ENCODE assay signal across 1 cellular context in the genomic region with DNA sequence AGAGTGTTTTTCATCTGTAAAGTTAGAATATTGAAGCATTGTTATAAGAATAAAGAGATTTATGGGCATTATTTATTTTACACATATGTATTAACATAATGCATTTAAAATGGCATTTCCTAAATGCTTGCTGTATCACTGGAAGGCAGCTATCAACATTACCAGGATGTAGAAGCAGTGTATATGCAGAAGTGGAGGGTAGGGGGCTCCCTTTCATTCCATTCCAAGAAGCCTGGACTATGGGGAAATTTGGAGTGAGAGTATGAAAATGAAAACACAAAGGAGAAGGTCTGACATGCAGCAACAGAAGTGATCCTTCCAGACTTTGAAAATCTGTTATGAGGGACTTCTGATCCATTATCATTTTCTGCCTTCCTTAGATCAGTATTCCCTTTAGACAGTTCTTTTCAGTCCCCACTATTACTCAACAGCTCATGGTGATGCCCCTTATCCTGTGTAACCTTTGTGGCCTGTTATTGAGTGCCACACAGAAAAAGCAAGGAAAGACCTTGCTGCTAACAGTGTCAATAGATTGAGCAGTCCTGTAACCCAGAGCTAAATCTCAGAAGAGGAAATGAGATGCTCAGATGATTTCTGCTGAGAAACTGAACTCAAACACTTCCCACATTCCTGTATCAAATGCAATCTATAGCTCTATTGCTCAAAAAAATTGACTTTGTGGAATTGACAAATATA.
TF ChIP-seq lines count a peak whose summit lies in the region.

No MANE protein-coding gene starts in this region.

TF ChIP-seq in HEK293, 187 proteins besides CTCF, POLR2A, EP300 and RAD21 (continued from another document):
- TF ChIP-seq TSHZ1 (tag by site-specific recombination; IDR thresholded peaks at IDR 0.05; ENCODE audit: borderline replicate concordance) = no peak
- TF ChIP-seq, protein P1, sequence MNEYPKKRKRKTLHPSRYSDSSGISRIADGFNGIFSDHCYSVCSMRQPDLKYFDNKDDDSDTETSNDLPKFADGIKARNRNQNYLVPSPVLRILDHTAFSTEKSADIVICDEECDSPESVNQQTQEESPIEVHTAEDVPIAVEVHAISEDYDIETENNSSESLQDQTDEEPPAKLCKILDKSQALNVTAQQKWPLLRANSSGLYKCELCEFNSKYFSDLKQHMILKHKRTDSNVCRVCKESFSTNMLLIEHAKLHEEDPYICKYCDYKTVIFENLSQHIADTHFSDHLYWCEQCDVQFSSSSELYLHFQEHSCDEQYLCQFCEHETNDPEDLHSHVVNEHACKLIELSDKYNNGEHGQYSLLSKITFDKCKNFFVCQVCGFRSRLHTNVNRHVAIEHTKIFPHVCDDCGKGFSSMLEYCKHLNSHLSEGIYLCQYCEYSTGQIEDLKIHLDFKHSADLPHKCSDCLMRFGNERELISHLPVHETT (tag by site-specific recombination; IDR thresholded peaks at IDR 0.05) = no peak
- no peak for TF ChIP-seq PRDM4 (tag by site-specific recombination; IDR thresholded peaks at IDR 0.05)
